8 cellular contexts compared by ENCODE assay signal in the genomic region with DNA sequence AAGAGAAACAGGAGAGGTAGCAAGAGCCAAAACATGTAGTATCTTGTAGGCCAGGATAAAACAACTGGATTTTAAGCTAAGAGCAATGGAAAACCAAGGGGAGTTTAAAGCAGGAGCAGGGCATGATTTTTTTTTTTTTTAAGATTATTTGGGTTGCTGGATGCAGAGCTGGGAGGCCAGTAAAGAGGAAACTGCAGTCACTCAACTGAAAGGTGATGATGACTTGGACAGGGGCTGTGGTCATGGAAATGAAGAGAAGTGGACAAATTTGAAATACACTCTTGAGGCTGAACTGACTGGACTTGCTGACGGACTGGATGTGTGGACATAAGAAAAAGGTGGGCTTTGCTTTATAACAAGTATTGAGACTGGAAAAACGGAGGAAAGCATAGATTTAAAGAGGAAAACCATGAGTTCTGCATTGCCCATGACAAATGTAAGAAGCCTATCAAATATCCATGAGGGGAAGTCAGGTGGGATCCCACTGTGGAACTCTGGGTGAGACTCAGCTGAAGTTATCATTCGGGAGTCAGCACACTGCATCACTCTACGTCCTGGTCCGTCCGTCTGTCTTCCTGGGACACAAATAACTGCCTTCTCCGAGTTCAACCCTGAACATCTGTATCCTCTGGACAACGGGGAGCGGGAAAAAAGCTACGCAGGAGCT.
A peak's percentile ranks its signal among the peaks of the same experiment; 100 is the strongest.
DNase-seq lines count a peak whose midpoint lies in the region; ATAC-seq and TF ChIP-seq lines count a peak whose summit lies in the region.

No MANE protein-coding gene starts in this region.

- ATAC-seq in HG03469 (IDR thresholded peaks at IDR 0.05; ENCODE audit: unreplicated experiment) = peak; percentile 1

- peak overlapping the region; percentile 91 for H3K27ac Mint-ChIP-seq in activated naive CD4-positive, alpha-beta T cell treated with anti-CD3 and anti-CD28 coated beads, Interleukin-2, amount 10 ng/mL, durations not matched to agents 7 days and 5 days
- H3K27ac Mint-ChIP-seq in activated naive CD8-positive, alpha-beta T cell = peak overlapping the region; percentile 99

- no peak for TF ChIP-seq CTCF in GM13977 (IDR thresholded peaks at IDR 0.05; ENCODE audit: extremely low read depth, insufficient read depth, missing control alignments)

- CTCF ChIA-PET in activated naive CD4-positive, alpha-beta T cell treated with anti-CD3 and anti-CD28 coated beads, Interleukin-2, amount 10 ng/mL, durations not matched to agents 7 days and 5 days (lab: Charles Lee) = interaction anchor here (1.0 to 2.6 kb wide), 3 partner anchors 26 to 520 kb away, joined by 3 to 7 read pairs (median 4); a partner anchor contains a TSS

- H3K4me3 ChIP-seq in iPS-11a (ENCODE audit: low read depth, low read length) (peak overlapping the region; percentile 96), skin epidermis (peak overlapping the region; percentile 70 to 85 (median 76))

- H3K27ac ChIP-seq in skin epidermis = peak overlapping the region; percentile 84 to 100 (median 97)

- H3K9me3 Mint-ChIP-seq in activated naive CD4-positive, alpha-beta T cell treated with anti-CD3 and anti-CD28 coated beads, Interleukin-2, amount 10 ng/mL, durations not matched to agents 7 days and 5 days = no peaks in the 10 kb centered on the region
- no peaks in the 10 kb centered on the region for H3K9me3 Mint-ChIP-seq in activated naive CD8-positive, alpha-beta T cell (ENCODE audit: low read depth)

- no peaks in the 10 kb centered on the region for H3K27me3 Mint-ChIP-seq in activated naive CD4-positive, alpha-beta T cell treated with anti-CD3 and anti-CD28 coated beads, Interleukin-2, amount 10 ng/mL, durations not matched to agents 7 days and 5 days
- H3K27me3 Mint-ChIP-seq in activated naive CD8-positive, alpha-beta T cell = no peaks in the 10 kb centered on the region

- no peak for DNase-seq in activated naive CD4-positive, alpha-beta T cell treated with anti-CD3 and anti-CD28 coated beads, Interleukin-2, amount 10 ng/mL, durations not matched to agents 7 days and 5 days
- DNase-seq in activated naive CD4-positive, alpha-beta T cell (lab: John Stamatoyannopoulos, UW) = no peak
- DNase-seq in GM13977 (ENCODE audit: low spot score) (no peak), ACHN (no peak)

- in situ Hi-C loops in GM13977 (cut with MboI; ENCODE audit: low pct_unique_long_range_greater_than_20kb, low sequenced_read_pairs, unreplicated experiment) = no loop called here
- in situ Hi-C loops in ACHN (cut with HindIII; ENCODE audit: low pct_ligation_motif_present, low pct_unique_long_range_greater_than_20kb, low sequenced_read_pairs) = no loop called here

- peak overlapping the region; percentile 90 for H3K4me3 Mint-ChIP-seq in activated naive CD4-positive, alpha-beta T cell treated with anti-CD3 and anti-CD28 coated beads, Interleukin-2, amount 10 ng/mL, durations not matched to agents 7 days and 5 days
- peak overlapping the region; percentile 90 for H3K4me3 Mint-ChIP-seq in activated naive CD8-positive, alpha-beta T cell

- H3K36me3 Mint-ChIP-seq in activated naive CD4-positive, alpha-beta T cell treated with anti-CD3 and anti-CD28 coated beads, Interleukin-2, amount 10 ng/mL, durations not matched to agents 7 days and 5 days = peaks cover 30% of the 10 kb centered on the region
- peaks cover 6% of the 10 kb centered on the region for H3K36me3 Mint-ChIP-seq in activated naive CD8-positive, alpha-beta T cell

- peaks cover 65% of the 10 kb centered on the region for H3K4me1 Mint-ChIP-seq in activated naive CD4-positive, alpha-beta T cell treated with anti-CD3 and anti-CD28 coated beads, Interleukin-2, amount 10 ng/mL, durations not matched to agents 7 days and 5 days
- H3K4me1 Mint-ChIP-seq in activated naive CD8-positive, alpha-beta T cell (ENCODE audit: low read depth) = peaks cover 70% of the 10 kb centered on the region
